Comparison of ENCODE assay signal across 8 cellular contexts in genomic region chr16:571081-571747, GRCh38. TPM values are rescaled to one million over a fixed set of nuclear protein-coding genes. Genes with fewer than 3 reads are reported as not detected.
DNase-seq lines count a peak whose midpoint lies in the region; ATAC-seq, FAIRE-seq and TF ChIP-seq lines count a peak whose summit lies in the region.
"Not testable (repeated sequence)": the region's sequence is repeated elsewhere in the genome, so short reads cannot be mapped to it uniquely, and the experiment has no call there.
"Had no signal": no experiment of that assay in that cellular context is flagged by ENCODE, and none has a peak within 500 bp of the region (broad histone marks: within the 10 kb centered on the region; RNA-seq: fewer than 3 reads in every experiment).

No MANE protein-coding gene starts in this region.

- not testable (repeated sequence) for DNase-seq in GM12892 (ENCODE audit: insufficient read length); NT2/D1 (ENCODE audit: low read depth, low spot score); activated naive CD4-positive, alpha-beta T cell treated with anti-CD3 and anti-CD28 coated beads, Interleukin-2, amount 50 U/mL, for 72 hours (ENCODE audit: low spot score in 2 of 2); esophagus squamous epithelium (lab: John Stamatoyannopoulos, UW)
- DNase-seq in myocyte (ENCODE audit: low read depth): peak; percentile 57

- not testable (repeated sequence) for H3K9me3 Mint-ChIP-seq in activated naive CD4-positive, alpha-beta T cell treated with anti-CD3 and anti-CD28 coated beads, Interleukin-2, amount 50 U/mL, for 72 hours

- H3K27ac ChIP-seq in esophagus squamous epithelium; urinary bladder (ENCODE audit: low read depth): not testable (repeated sequence)

- FAIRE-seq in GM12892 (lab: Jason Lieb, UNC): peak; percentile 87

- H3K36me3 ChIP-seq in NT2/D1 (ENCODE audit: insufficient read depth, insufficient read length, low read length): peaks cover 51% of the 10 kb centered on the region
- peaks cover 6 to 38% (median 7%) of the 10 kb centered on the region in 3 donors for H3K36me3 ChIP-seq in esophagus squamous epithelium
- H3K36me3 ChIP-seq in urinary bladder (ENCODE audit: insufficient read depth): not testable (repeated sequence)

- intact Hi-C loops in esophagus squamous epithelium (cut with DNase I): not testable (repeated sequence)

- not testable (repeated sequence) for ATAC-seq in activated naive CD4-positive, alpha-beta T cell treated with anti-CD3 and anti-CD28 coated beads, Interleukin-2, amount 50 U/mL, for 72 hours

- not testable (repeated sequence) for TF ChIP-seq CTCF in esophagus squamous epithelium (IDR thresholded peaks at IDR 0.05)

- H3K36me3 Mint-ChIP-seq in activated naive CD4-positive, alpha-beta T cell treated with anti-CD3 and anti-CD28 coated beads, Interleukin-2, amount 50 U/mL, for 72 hours: not testable (repeated sequence)

- H3K27me3 ChIP-seq in NT2/D1 (ENCODE audit: insufficient read depth, insufficient read length); esophagus squamous epithelium: not testable (repeated sequence)

- H3K9ac ChIP-seq in NT2/D1 (ENCODE audit: insufficient read length, low read depth): peak overlapping the region; percentile 91

- H3K27ac Mint-ChIP-seq in activated naive CD4-positive, alpha-beta T cell treated with anti-CD3 and anti-CD28 coated beads, Interleukin-2, amount 50 U/mL, for 72 hours: peak overlapping the region; percentile 73 to 86

- H3K4me3 ChIP-seq in NT2/D1 (ENCODE audit: insufficient read length, low read depth): peak overlapping the region; percentile 88
- peak overlapping the region in 3 of 4 donors; percentile 74 to 97 (median 96) for H3K4me3 ChIP-seq in esophagus squamous epithelium
- peak overlapping the region; percentile 97 for H3K4me3 ChIP-seq in urinary bladder (ENCODE audit: low read depth, low read length)

- 51 to 83% methylated on average over 2 to 5 of the region's 17 CpGs for WGBS in esophagus squamous epithelium, 2 donors
- 65% methylated on average over 17 of the region's 17 CpGs for WGBS in urinary bladder

- H3K4me1 ChIP-seq in NT2/D1 (ENCODE audit: insufficient read depth, insufficient read length) (peaks cover 33% of the 10 kb centered on the region), esophagus squamous epithelium (peaks cover 31 to 53% (median 35%) of the 10 kb centered on the region in 3 donors)
- not testable (repeated sequence) for H3K4me1 ChIP-seq in urinary bladder (ENCODE audit: insufficient read depth)

- not testable (repeated sequence) for H3K9me3 ChIP-seq in NT2/D1 (ENCODE audit: insufficient read depth, low read length); esophagus squamous epithelium

- TF ChIP-seq POLR2A in GM12892 (IDR thresholded peaks at IDR 0.05; ENCODE audit: low read depth, low read length); esophagus squamous epithelium (IDR thresholded peaks at IDR 0.05): not testable (repeated sequence)

RNA-seq across cellular contexts. Expression of gene PIGQ, which starts 1.4 kb away (rescaled TPM):
- 5.1 TPM for polyA plus RNA-seq in GM12892 (2012; ENCODE audit: missing spikeins)
- 10 to 100 TPM; 21.9 to 24.2 TPM for total RNA-seq in activated naive CD4-positive, alpha-beta T cell treated with anti-CD3 and anti-CD28 coated beads, Interleukin-2, amount 50 U/mL, for 72 hours
- total RNA-seq in esophagus squamous epithelium (10 to 100 TPM; 15.9 to 24.0 (median 20.4) TPM), myocyte (45.4 and 59.9 TPM in 2 replicates), urinary bladder (11.8 TPM)
- polyA plus RNA-seq in myocyte (2012): 43.1 TPM
- 39.0 TPM for polyA plus RNA-seq in urinary bladder

RNA-seq across cellular contexts. Expression of gene NHLRC4, which starts 4.4 kb away (rescaled TPM):
- 0.28 TPM for polyA plus RNA-seq in GM12892 (2012; ENCODE audit: missing spikeins)
- 1 to 10 TPM in 1 of 2 donors, under 1 TPM in 1; 0.59 to 1.8 TPM for total RNA-seq in activated naive CD4-positive, alpha-beta T cell treated with anti-CD3 and anti-CD28 coated beads, Interleukin-2, amount 50 U/mL, for 72 hours
- under 1 TPM in 3 of 4 donors, not detected in 1; 0.09 to 0.95 (median 0.59) TPM for total RNA-seq in esophagus squamous epithelium
- total RNA-seq in myocyte: 0.05 and 1.2 TPM in 2 replicates
- not detected for polyA plus RNA-seq in myocyte (2012)
- 1.0 TPM for total RNA-seq in urinary bladder
- 1.8 TPM for polyA plus RNA-seq in urinary bladder

RNA-seq across cellular contexts. Expression of gene PRR35, which starts 11.0 kb away (rescaled TPM):
- polyA plus RNA-seq in GM12892 (2012; ENCODE audit: missing spikeins): not detected
- total RNA-seq in activated naive CD4-positive, alpha-beta T cell treated with anti-CD3 and anti-CD28 coated beads, Interleukin-2, amount 50 U/mL, for 72 hours: not detected
- total RNA-seq in esophagus squamous epithelium (not detected), myocyte (2.9 and 12.5 TPM in 2 replicates), urinary bladder (not detected)
- 0.47 TPM for polyA plus RNA-seq in myocyte (2012)
- not detected for polyA plus RNA-seq in urinary bladder
- total RNA-seq: liver, tibial nerve had no signal
- polyA plus RNA-seq: liver had no signal

RNA-seq across cellular contexts. Expression of gene RAB40C, which starts 18.7 kb away (rescaled TPM):
- polyA plus RNA-seq in GM12892 (2012; ENCODE audit: missing spikeins): 2.5 TPM
- 10 to 100 TPM; 12.1 to 13.0 TPM for total RNA-seq in activated naive CD4-positive, alpha-beta T cell treated with anti-CD3 and anti-CD28 coated beads, Interleukin-2, amount 50 U/mL, for 72 hours
- total RNA-seq in esophagus squamous epithelium (10 to 100 TPM; 14.2 to 31.4 (median 20.3) TPM), myocyte (17.2 and 19.1 TPM in 2 replicates), urinary bladder (6.9 TPM)
- polyA plus RNA-seq in myocyte (2012): 13.9 TPM
- polyA plus RNA-seq in urinary bladder: 30.9 TPM

RNA-seq across cellular contexts. Expression of gene CAPN15, which starts 43.7 kb away (rescaled TPM):
- polyA plus RNA-seq in GM12892 (2012; ENCODE audit: missing spikeins): 7.1 TPM
- total RNA-seq in activated naive CD4-positive, alpha-beta T cell treated with anti-CD3 and anti-CD28 coated beads, Interleukin-2, amount 50 U/mL, for 72 hours: 10 to 100 TPM; 55.5 to 76.5 TPM
- 10 to 100 TPM; 29.4 to 69.6 (median 52.4) TPM for total RNA-seq in esophagus squamous epithelium
- total RNA-seq in myocyte: 81.8 and 141 TPM in 2 replicates
- polyA plus RNA-seq in myocyte (2012): 22.2 TPM
- total RNA-seq in urinary bladder: 12.7 TPM
- 30.3 TPM for polyA plus RNA-seq in urinary bladder
